18 cellular contexts compared by ENCODE assay signal in genomic region chr2:108820439-108820838, GRCh38. TPM values are rescaled to one million over a fixed set of nuclear protein-coding genes. Genes with fewer than 3 reads are reported as not detected.
A peak's percentile ranks its signal among the peaks of the same experiment; 100 is the strongest.
DNase-seq lines count a peak whose midpoint lies in the region; ATAC-seq, FAIRE-seq and TF ChIP-seq lines count a peak whose summit lies in the region.
"Had no signal": no experiment of that assay in that cellular context is flagged by ENCODE, and none has a peak within 500 bp of the region (broad histone marks: within the 10 kb centered on the region; RNA-seq: fewer than 3 reads in every experiment).

No MANE protein-coding gene starts in this region.

- no peak overlapping the region for H3K27ac Mint-ChIP-seq in WTC11
- H3K27ac Mint-ChIP-seq: CD4-positive, alpha-beta T cell had no signal

- TF ChIP-seq RAD21 in HepG2 (CRISPR knock-in tag; IDR thresholded peaks at IDR 0.05): no peak

- H3K4me3 Mint-ChIP-seq in WTC11: no peak overlapping the region
- H3K4me3 Mint-ChIP-seq: CD4-positive, alpha-beta T cell had no signal

- H2AFZ ChIP-seq in HepG2 (ENCODE audit: low read length): no peak overlapping the region
- H2AFZ ChIP-seq in smooth muscle cell (ENCODE audit: low read depth): no peak overlapping the region

- H3F3A ChIP-seq in smooth muscle cell (ENCODE audit: low read depth): no peaks in the 10 kb centered on the region

- H3K27me3 ChIP-seq in HepG2 (ENCODE audit: control insufficient read depth in 1 of 2, insufficient read depth in 2 of 2, low read length in 2 of 2) (no peaks in the 10 kb centered on the region), right lobe of liver (no peaks in the 10 kb centered on the region), smooth muscle cell (ENCODE audit: low read depth) (no peaks in the 10 kb centered on the region)
- H3K27me3 ChIP-seq: BE2C had no signal

- no peaks in the 10 kb centered on the region for H3K79me2 ChIP-seq in HepG2 (ENCODE audit: insufficient read depth, low read length)
- no peaks in the 10 kb centered on the region for H3K79me2 ChIP-seq in smooth muscle cell (ENCODE audit: low read depth)

- H3K9me3 ChIP-seq in HepG2 (ENCODE audit: low read length): peaks cover 12% of the 10 kb centered on the region; the same call in 1 of the 2 replicates
- H3K9me3 ChIP-seq in right lobe of liver: no peaks in the 10 kb centered on the region
- H3K9me3 ChIP-seq in smooth muscle cell (replicated peaks; ENCODE audit: low read depth): peaks cover 10% of the 10 kb centered on the region
- H3K9me3 ChIP-seq: BE2C, Caco-2, HAP-1 had no signal

- peaks cover 17 to 48% of the 10 kb centered on the region in 2 experiments for H3K36me3 ChIP-seq in HepG2 (replicated peaks in 1 of 2; ENCODE audit: control insufficient read depth in 1 of 2, insufficient read depth in 2 of 2, low read length in 2 of 2)
- H3K36me3 ChIP-seq in right lobe of liver: peaks cover 0 to 2% (median 0%) of the 10 kb centered on the region in 4 donors
- peaks cover 21% of the 10 kb centered on the region for H3K36me3 ChIP-seq in smooth muscle cell (ENCODE audit: low read depth)

- ATAC-seq in HepG2 (no peak), right lobe of liver (no peak), WTC11 (no peak)

- H3K4me3 ChIP-seq in HepG2 (replicated peaks in 1 of 3; ENCODE audit: insufficient read depth in 1 of 3, low read depth in 2 of 3, low read length in 3 of 3): no peak overlapping the region
- H3K4me3 ChIP-seq in right lobe of liver: no peak overlapping the region
- H3K4me3 ChIP-seq in smooth muscle cell: no peak overlapping the region
- H3K4me3 ChIP-seq: HAP-1 had no signal

- CTCF ChIA-PET in HepG2 (lab: Yijun Ruan, JAX; ENCODE audit: low intra/inter-chr PET ratio, low total read pairs) (no interaction called here), WTC11 (lab: Charles Lee) (no interaction called here)

- no TSS peak for BruUV-seq in HepG2 (replicated peaks; lab: Mats Ljungman, UMichigan)

- H3K4me1 Mint-ChIP-seq in WTC11: no peaks in the 10 kb centered on the region

- H3K36me3 Mint-ChIP-seq in WTC11: peaks cover 41% of the 10 kb centered on the region

- H4K20me1 ChIP-seq in HepG2 (ENCODE audit: insufficient read depth, low read length) (no peaks in the 10 kb centered on the region), smooth muscle cell (ENCODE audit: low read depth) (no peaks in the 10 kb centered on the region)

- TF ChIP-seq EP300 in HepG2 (IDR thresholded peaks at IDR 0.05; ENCODE audit: low read depth in 2 of 2, low read length in 2 of 2) (no peak), HepG2 (CRISPR knock-in tag; IDR thresholded peaks at IDR 0.05; ENCODE audit: borderline replicate concordance) (no peak)

- H3K27ac ChIP-seq in HepG2 (ENCODE audit: extremely low read length, insufficient read depth, low read length) (no peak overlapping the region), right lobe of liver (no peak overlapping the region), smooth muscle cell (ENCODE audit: low read depth) (no peak overlapping the region)
- H3K27ac ChIP-seq: C4-2B had no signal

- H3K4me2 ChIP-seq in HepG2 (ENCODE audit: low read depth, low read length) (no peak overlapping the region), smooth muscle cell (no peak overlapping the region)

- POLR2A ChIA-PET in HepG2 (lab: Yijun Ruan, JAX): no interaction called here
- POLR2A ChIA-PET in WTC11 (lab: Charles Lee): no interaction called here

- TF ChIP-seq CTCF in HepG2 (CRISPR knock-in tag; IDR thresholded peaks at IDR 0.05) (no peak), right lobe of liver (IDR thresholded peaks at IDR 0.05) (no peak), WTC11 (IDR thresholded peaks at IDR 0.05) (no peak), smooth muscle cell (IDR thresholded peaks at IDR 0.05; ENCODE audit: borderline replicate concordance, insufficient read depth, poor library complexity, severe bottlenecking) (no peak)

- H3K4me1 ChIP-seq in HepG2 (ENCODE audit: insufficient read depth, low read length) (peaks cover 12% of the 10 kb centered on the region), right lobe of liver (peaks cover 0 to 3% (median 0%) of the 10 kb centered on the region in 4 donors), smooth muscle cell (ENCODE audit: low read depth) (no peaks in the 10 kb centered on the region)
- H3K4me1 ChIP-seq: BE2C, HAP-1 had no signal

- H3K9ac ChIP-seq in HepG2 (ENCODE audit: insufficient read depth, low read depth, low read length) (no peak overlapping the region), smooth muscle cell (ENCODE audit: low read depth) (no peak overlapping the region)

- no peak for DNase-seq in HepG2 (ENCODE audit: low spot score)
- no peak for DNase-seq in right lobe of liver
- DNase-seq in WTC11 (ENCODE audit: low spot score): no peak
- peak; percentile 3 for DNase-seq in left kidney (ENCODE audit: low read depth, low spot score)
- no peak for DNase-seq in smooth muscle cell (lab: John Stamatoyannopoulos, UW; ENCODE audit: unreplicated experiment)
- DNase-seq in NK-92 (lab: John Stamatoyannopoulos, UW; ENCODE audit: unreplicated experiment): no peak
- DNase-seq: ACHN; BE2C; Caco-2; CD4-positive, alpha-beta T cell; DND-41; EL had no signal

- FAIRE-seq in HepG2 (lab: Jason Lieb, UNC): no peak
- FAIRE-seq: A204.1, D721Med, GM12891, GM19239 had no signal

- 97% methylated on average over 2 of the region's 2 CpGs for WGBS in HepG2 (ENCODE audit: low lambda C conversion rate)
- WGBS in right lobe of liver (ENCODE audit: insufficient coverage, low coverage, low lambda C conversion rate, missing lambda C conversion rate): 89% methylated on average over 2 of the region's 2 CpGs
- 100% methylated on average over 2 of the region's 2 CpGs for WGBS in smooth muscle cell (ENCODE audit: low lambda C conversion rate)

- no peaks in the 10 kb centered on the region for H3K9me3 Mint-ChIP-seq in WTC11

- no peaks in the 10 kb centered on the region for H3K27me3 Mint-ChIP-seq in WTC11 (ENCODE audit: low read depth)
- H3K27me3 Mint-ChIP-seq: CD4-positive, alpha-beta T cell had no signal

- in situ Hi-C loops in HepG2 (cut with HindIII; ENCODE audit: extremely low pct_ligation_motif_present, low pct_unique_long_range_greater_than_20kb): no loop called here

- TF ChIP-seq POLR2A in HepG2 (IDR thresholded peaks at IDR 0.05; ENCODE audit: insufficient read depth in 1 of 2, low read depth in 2 of 2, low read length in 2 of 2) (no peak), right lobe of liver (IDR thresholded peaks at IDR 0.05) (no peak)

- intact Hi-C loops in HepG2 (cut with micrococcal nuclease; ENCODE audit: unreplicated experiment) (no loop called here), right lobe of liver (cut with DNase I) (no loop called here)

TF ChIP-seq in HepG2, 621 proteins besides CTCF, POLR2A, EP300 and RAD21 (continues in another document):
- TF ChIP-seq ZNF317 (CRISPR knock-in tag; IDR thresholded peaks at IDR 0.05): peak; percentile 99

TF ChIP-seq in WTC11, 78 proteins besides CTCF, POLR2A, EP300 and RAD21:
- no peak for TF ChIP-seq OVOL2 (CRISPR knock-in tag; IDR thresholded peaks at IDR 0.05; ENCODE audit: borderline replicate concordance)
- TF ChIP-seq ZNF317 (CRISPR knock-in tag; IDR thresholded peaks at IDR 0.05; ENCODE audit: borderline replicate concordance, low read depth): peak; percentile 76
- TF ChIP-seq ZBTB21 (CRISPR knock-in tag; IDR thresholded peaks at IDR 0.05; ENCODE audit: borderline replicate concordance): no peak
- TF ChIP-seq E2F4 (CRISPR knock-in tag; IDR thresholded peaks at IDR 0.05; ENCODE audit: borderline replicate concordance, low read depth): no peak
- TF ChIP-seq HMGA2 (CRISPR knock-in tag; IDR thresholded peaks at IDR 0.05): no peak
- no peak for TF ChIP-seq ZNF219 (CRISPR knock-in tag; IDR thresholded peaks at IDR 0.05; ENCODE audit: borderline replicate concordance)

RNA-seq across cellular contexts. Expression of gene CCDC138, which starts 33.9 kb away (rescaled TPM):
- total RNA-seq in HepG2 (2016; rRNA removed; fragmentation: Illumina TruSeq; extraction: Trizol): 32.5 and 44.3 TPM in 2 replicates
- total RNA-seq in HepG2 (2016; cell fraction: cytosol; rRNA removed; fragmentation: Illumina TruSeq; extraction: Trizol; ENCODE audit: low read depth): 31.4 and 38.1 TPM in 2 replicates
- 34.4 and 42.7 TPM in 2 replicates for total RNA-seq in HepG2 (2016; cell fraction: insoluble cytoplasmic fraction; rRNA removed; fragmentation: Illumina TruSeq; extraction: Trizol)
- 25.4 and 30.0 TPM in 2 replicates for total RNA-seq in HepG2 (2016; cell fraction: membrane; rRNA removed; fragmentation: Illumina TruSeq; extraction: Trizol)
- 36.9 and 38.4 TPM in 2 replicates for total RNA-seq in HepG2 (2016; cell fraction: nucleus; rRNA removed; fragmentation: Illumina TruSeq; extraction: Trizol)
- 4.1 and 5.6 TPM in 2 replicates for polyA plus RNA-seq in HepG2 (2011; rRNA removed)
- polyA plus RNA-seq in HepG2 (2011; cell fraction: cytosol; rRNA removed): 2.0 and 3.1 TPM in 2 replicates
- polyA plus RNA-seq in HepG2 (2011; cell fraction: nucleus; rRNA removed): 3.6 and 5.6 TPM in 2 replicates
- 7.3 and 9.7 TPM in 2 replicates for polyA plus RNA-seq in HepG2 (2012)
- 2.2 and 3.0 TPM in 2 replicates for polyA plus RNA-seq in HepG2 (2016; cell fraction: cytosol; fragmentation: Illumina TruSeq; extraction: Trizol; ENCODE audit: low read depth)
- 23.6 and 26.3 TPM in 2 replicates for polyA plus RNA-seq in HepG2 (2016; cell fraction: insoluble cytoplasmic fraction; fragmentation: Illumina TruSeq; extraction: Trizol; ENCODE audit: low read depth)
- 3.6 and 4.9 TPM in 2 replicates for polyA plus RNA-seq in HepG2 (2016; cell fraction: membrane; fragmentation: Illumina TruSeq; extraction: Trizol; ENCODE audit: low read depth)
- polyA plus RNA-seq in HepG2 (2016; cell fraction: nucleus; fragmentation: Illumina TruSeq; extraction: Trizol; ENCODE audit: insufficient read depth, low read depth): 21.7 and 22.3 TPM in 2 replicates
- 6.6 and 12.6 TPM in 2 replicates for polyA minus RNA-seq in HepG2 (2011; rRNA and poly(A)+ RNA removed; ENCODE audit: low replicate concordance)
- polyA minus RNA-seq in HepG2 (2011; cell fraction: cytosol; rRNA and poly(A)+ RNA removed): 5.5 and 5.9 TPM in 2 replicates
- polyA minus RNA-seq in HepG2 (2011; cell fraction: nucleus; rRNA and poly(A)+ RNA removed): 34.2 and 34.6 TPM in 2 replicates
- 1 to 10 TPM; 1.3 to 3.3 (median 2.4) TPM for total RNA-seq in right lobe of liver
- total RNA-seq in WTC11 (2021): 22.8 to 23.7 TPM (median 23.5 TPM) in 3 replicates
- 5.9 and 24.3 TPM in 2 replicates for total RNA-seq in smooth muscle cell
- 2.7 and 5.8 TPM in 2 replicates for polyA plus RNA-seq in smooth muscle cell

Comparison
In these comparisons a context has a peak if more than half of its experiments do, and no peak if none do; other contexts are left out.
1. Of the 50 proteins assayed by ChIP-seq in both HepG2 and WTC11: peak only in HepG2: none; only in WTC11: none; in both: ZNF317; in neither: 49.